23 cellular contexts compared by ENCODE assay signal in the genomic region with DNA sequence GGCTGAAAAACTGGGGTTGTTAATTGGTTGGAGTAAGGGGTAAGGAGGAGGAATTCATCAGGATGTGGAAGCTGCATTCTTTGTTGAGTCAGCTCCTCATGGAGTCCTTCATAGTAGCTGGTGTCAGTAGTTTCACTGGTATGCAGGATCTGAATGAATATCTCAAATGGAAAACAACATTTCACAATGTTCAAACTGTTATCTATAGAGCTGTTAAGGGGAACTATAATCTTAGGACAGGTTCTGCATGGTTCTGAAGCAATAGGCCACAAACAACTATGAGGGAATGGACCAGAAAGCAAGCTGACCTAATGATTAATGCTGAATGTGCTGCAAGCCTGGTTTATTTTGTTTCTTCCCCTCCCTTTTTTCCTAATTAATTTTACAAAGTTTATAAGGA.
DNase-seq lines count a peak whose midpoint lies in the region; ATAC-seq and TF ChIP-seq lines count a peak whose summit lies in the region.
"Had no signal": no experiment of that assay in that cellular context is flagged by ENCODE, and none has a peak within 500 bp of the region (broad histone marks: within the 10 kb centered on the region; RNA-seq: fewer than 3 reads in every experiment).

No MANE protein-coding gene starts in this region.

- no peak for ATAC-seq in Right ventricle myocardium superior (ENCODE audit: poor library complexity)
- no peak for ATAC-seq in GM19351 (IDR thresholded peaks at IDR 0.05; ENCODE audit: unreplicated experiment)
- ATAC-seq: A549, GM12878, GM23338, HCT116 had no signal

- H3K4me2 ChIP-seq in mesendoderm (ENCODE audit: low read length) = no peak overlapping the region
- H3K4me2 ChIP-seq: A549, GM23338 had no signal

- H3K4ac ChIP-seq in mesendoderm (ENCODE audit: low read depth, low read length) = no peak overlapping the region

- no peaks in the 10 kb centered on the region for H3K79me2 ChIP-seq in mesendoderm (ENCODE audit: control insufficient read depth, insufficient read depth, low read length)

- no peak overlapping the region for H3K27ac ChIP-seq in mesendoderm (ENCODE audit: low read depth, low read length)
- H3K27ac ChIP-seq: A549; BLaER1 treated with 17β-estradiol and CSF1 and Interleukin-3, amounts not matched to agents 10 nM and 100 nM had no signal

- H3K9ac ChIP-seq in mesendoderm (ENCODE audit: low read length) = no peak overlapping the region
- H3K9ac ChIP-seq: BLaER1 treated with 17β-estradiol and CSF1 and Interleukin-3, amounts not matched to agents 10 nM and 100 nM had no signal

- H3K36me3 ChIP-seq in mesendoderm (ENCODE audit: control insufficient read depth, insufficient read depth, low read length) = no peaks in the 10 kb centered on the region
- H3K36me3 ChIP-seq: BE2C; BLaER1 treated with 17β-estradiol and CSF1 and Interleukin-3, amounts not matched to agents 10 nM and 100 nM had no signal

- intact Hi-C loops in Right ventricle myocardium superior (cut with DNase I) = no loop called here

- H3K56ac ChIP-seq in mesendoderm (ENCODE audit: low read length) = no peak overlapping the region

- no peak overlapping the region for H2BK5ac ChIP-seq in mesendoderm (ENCODE audit: low read length)

- H3K18ac ChIP-seq in mesendoderm (ENCODE audit: low read length) = no peak overlapping the region

- no peaks in the 10 kb centered on the region for H3K79me1 ChIP-seq in mesendoderm (ENCODE audit: low read length)

- no peaks in the 10 kb centered on the region for H3K27me3 ChIP-seq in mesendoderm (ENCODE audit: insufficient read depth, low read length, poor library complexity)
- H3K27me3 ChIP-seq: BLaER1 treated with 17β-estradiol and CSF1 and Interleukin-3, amounts not matched to agents 10 nM and 100 nM had no signal

- no peak overlapping the region for H4K8ac ChIP-seq in mesendoderm (ENCODE audit: low read depth, low read length)

- H2AK5ac ChIP-seq in mesendoderm (ENCODE audit: low read length) = no peak overlapping the region

- H2BK120ac ChIP-seq in mesendoderm (ENCODE audit: low read depth, low read length) = no peak overlapping the region

- DNase-seq in amniotic epithelial cell (ENCODE audit: low read depth) = peak; percentile 91
- DNase-seq in epithelial cell of esophagus (ENCODE audit: low read depth) = peak; percentile 7
- peak; percentile 39 for DNase-seq in iris pigment epithelial cell (ENCODE audit: low read depth)
- DNase-seq in NCI-H1105 (lab: John Stamatoyannopoulos, UW) = no peak
- no peak for DNase-seq in Right ventricle myocardium superior
- DNase-seq in mesendoderm = no peak
- DNase-seq: 8988T; ACHN; AML-193; BE2C; CD4-positive, alpha-beta T cell; CD8-positive, alpha-beta memory T cell; DMS 273 treated with DMSO at 0.1 percent for 48 hours; DMS79; EL; GDM1; H9 had no signal

- H3K23ac ChIP-seq in mesendoderm (ENCODE audit: low read length) = no peak overlapping the region

- H4K5ac ChIP-seq in mesendoderm (ENCODE audit: low read length) = no peak overlapping the region

- no peak overlapping the region for H2BK15ac ChIP-seq in mesendoderm (replicated peaks; ENCODE audit: low read depth)

- H3K4me3 ChIP-seq in epithelial cell of esophagus (ENCODE audit: low read length) = no peak overlapping the region
- H3K4me3 ChIP-seq in mesendoderm (ENCODE audit: low read length) = no peak overlapping the region
- H3K4me3 ChIP-seq: A549; BLaER1 treated with 17β-estradiol and CSF1 and Interleukin-3, amounts not matched to agents 10 nM and 100 nM; GM12878; GM23338 had no signal

- TF ChIP-seq CTCF in epithelial cell of esophagus (IDR thresholded peaks at IDR 0.05; ENCODE audit: insufficient read depth, low read depth, low read length, missing control alignments) = no peak

- no peaks in the 10 kb centered on the region for H3K4me1 ChIP-seq in mesendoderm (ENCODE audit: control insufficient read depth, low read depth, low read length)
- H3K4me1 ChIP-seq: BE2C had no signal

Comparison
In these comparisons a context has a peak if more than half of its experiments do, and no peak if none do; other contexts are left out.
1. DNase-seq: peak in amniotic epithelial cell (single experiment), epithelial cell of esophagus (single experiment) and iris pigment epithelial cell (single experiment); none in NCI-H1105 (single experiment), Right ventricle myocardium superior (single experiment) and mesendoderm (single experiment).